ENCODE assay signal across 1 cellular context in the genomic region with DNA sequence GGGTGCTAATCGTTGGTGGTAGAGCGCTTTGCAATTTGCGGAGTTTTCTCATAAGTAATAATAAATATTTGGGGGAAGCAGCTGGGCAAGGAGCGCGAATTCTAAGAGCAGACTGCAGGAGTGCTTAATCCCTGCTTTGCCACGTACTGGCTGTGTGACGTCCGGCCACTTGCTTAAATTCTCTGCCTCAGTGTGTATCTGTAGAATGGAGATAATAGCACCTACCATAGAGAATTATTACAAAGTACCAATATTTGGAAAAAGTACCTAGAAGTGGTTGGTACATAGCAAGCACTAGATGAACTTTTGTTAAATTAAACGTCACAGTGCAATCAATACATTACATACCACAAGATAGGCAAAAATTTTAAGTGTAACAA.
TF ChIP-seq lines count a peak whose summit lies in the region.

No MANE protein-coding gene starts in this region.

TF ChIP-seq in HEK293, 187 proteins besides CTCF, POLR2A, EP300 and RAD21 (continued from another document):
- TF ChIP-seq, protein P1, sequence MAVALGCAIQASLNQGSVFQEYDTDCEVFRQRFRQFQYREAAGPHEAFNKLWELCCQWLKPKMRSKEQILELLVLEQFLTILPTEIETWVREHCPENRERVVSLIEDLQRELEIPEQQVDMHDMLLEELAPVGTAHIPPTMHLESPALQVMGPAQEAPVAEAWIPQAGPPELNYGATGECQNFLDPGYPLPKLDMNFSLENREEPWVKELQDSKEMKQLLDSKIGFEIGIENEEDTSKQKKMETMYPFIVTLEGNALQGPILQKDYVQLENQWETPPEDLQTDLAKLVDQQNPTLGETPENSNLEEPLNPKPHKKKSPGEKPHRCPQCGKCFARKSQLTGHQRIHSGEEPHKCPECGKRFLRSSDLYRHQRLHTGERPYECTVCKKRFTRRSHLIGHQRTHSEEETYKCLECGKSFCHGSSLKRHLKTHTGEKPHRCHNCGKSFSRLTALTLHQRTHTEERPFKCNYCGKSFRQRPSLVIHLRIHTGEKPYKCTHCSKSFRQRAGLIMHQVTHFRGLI (tag by site-specific recombination; IDR thresholded peaks at IDR 0.05), result no peak
- TF ChIP-seq, protein P2, sequence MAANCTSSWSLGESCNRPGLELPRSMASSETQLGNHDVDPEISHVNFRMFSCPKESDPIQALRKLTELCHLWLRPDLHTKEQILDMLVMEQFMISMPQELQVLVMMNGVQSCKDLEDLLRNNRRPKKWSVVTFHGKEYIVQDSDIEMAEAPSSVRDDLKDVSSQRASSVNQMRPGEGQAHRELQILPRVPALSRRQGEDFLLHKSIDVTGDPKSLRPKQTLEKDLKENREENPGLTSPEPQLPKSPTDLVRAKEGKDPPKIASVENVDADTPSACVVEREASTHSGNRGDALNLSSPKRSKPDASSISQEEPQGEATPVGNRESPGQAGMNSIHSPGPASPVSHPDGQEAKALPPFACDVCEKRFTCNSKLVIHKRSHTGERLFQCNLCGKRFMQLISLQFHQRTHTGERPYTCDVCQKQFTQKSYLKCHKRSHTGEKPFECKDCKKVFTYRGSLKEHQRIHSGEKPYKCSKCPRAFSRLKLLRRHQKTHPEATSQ (tag by site-specific recombination; IDR thresholded peaks at IDR 0.05), result no peak
- TF ChIP-seq ZNF596 (tag by site-specific recombination; IDR thresholded peaks at IDR 0.05) (no peak), ZNF24 (tag by site-specific recombination; IDR thresholded peaks at IDR 0.05) (no peak), ZNF391 (tag by site-specific recombination; IDR thresholded peaks at IDR 0.05; ENCODE audit: borderline replicate concordance, low read depth) (no peak), ZNF571 (tag by site-specific recombination; IDR thresholded peaks at IDR 0.05) (no peak), HOXA7 (CRISPR knock-in tag; IDR thresholded peaks at IDR 0.05; ENCODE audit: borderline replicate concordance) (no peak), GLIS1 (tag by site-specific recombination; IDR thresholded peaks at IDR 0.05) (no peak), ZNF768 (tag by site-specific recombination; IDR thresholded peaks at IDR 0.05) (peak; percentile 70), HOXC10 (CRISPR knock-in tag; IDR thresholded peaks at IDR 0.05) (no peak), ZNF701 (tag by site-specific recombination; IDR thresholded peaks at IDR 0.05) (no peak), ZNF114 (tag by site-specific recombination; IDR thresholded peaks at IDR 0.05) (no peak), ZBTB20 (tag by site-specific recombination; IDR thresholded peaks at IDR 0.05) (no peak), ZNF521 (tag by site-specific recombination; IDR thresholded peaks at IDR 0.05) (no peak), ZNF629 (tag by site-specific recombination; IDR thresholded peaks at IDR 0.05) (0 out of 2 replicates have a peak, but pooled peaks have one; percentile 8)
- TF ChIP-seq, protein P3, sequence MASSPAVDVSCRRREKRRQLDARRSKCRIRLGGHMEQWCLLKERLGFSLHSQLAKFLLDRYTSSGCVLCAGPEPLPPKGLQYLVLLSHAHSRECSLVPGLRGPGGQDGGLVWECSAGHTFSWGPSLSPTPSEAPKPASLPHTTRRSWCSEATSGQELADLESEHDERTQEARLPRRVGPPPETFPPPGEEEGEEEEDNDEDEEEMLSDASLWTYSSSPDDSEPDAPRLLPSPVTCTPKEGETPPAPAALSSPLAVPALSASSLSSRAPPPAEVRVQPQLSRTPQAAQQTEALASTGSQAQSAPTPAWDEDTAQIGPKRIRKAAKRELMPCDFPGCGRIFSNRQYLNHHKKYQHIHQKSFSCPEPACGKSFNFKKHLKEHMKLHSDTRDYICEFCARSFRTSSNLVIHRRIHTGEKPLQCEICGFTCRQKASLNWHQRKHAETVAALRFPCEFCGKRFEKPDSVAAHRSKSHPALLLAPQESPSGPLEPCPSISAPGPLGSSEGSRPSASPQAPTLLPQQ (tag by site-specific recombination; IDR thresholded peaks at IDR 0.05), result no peak
- TF ChIP-seq, protein P4, sequence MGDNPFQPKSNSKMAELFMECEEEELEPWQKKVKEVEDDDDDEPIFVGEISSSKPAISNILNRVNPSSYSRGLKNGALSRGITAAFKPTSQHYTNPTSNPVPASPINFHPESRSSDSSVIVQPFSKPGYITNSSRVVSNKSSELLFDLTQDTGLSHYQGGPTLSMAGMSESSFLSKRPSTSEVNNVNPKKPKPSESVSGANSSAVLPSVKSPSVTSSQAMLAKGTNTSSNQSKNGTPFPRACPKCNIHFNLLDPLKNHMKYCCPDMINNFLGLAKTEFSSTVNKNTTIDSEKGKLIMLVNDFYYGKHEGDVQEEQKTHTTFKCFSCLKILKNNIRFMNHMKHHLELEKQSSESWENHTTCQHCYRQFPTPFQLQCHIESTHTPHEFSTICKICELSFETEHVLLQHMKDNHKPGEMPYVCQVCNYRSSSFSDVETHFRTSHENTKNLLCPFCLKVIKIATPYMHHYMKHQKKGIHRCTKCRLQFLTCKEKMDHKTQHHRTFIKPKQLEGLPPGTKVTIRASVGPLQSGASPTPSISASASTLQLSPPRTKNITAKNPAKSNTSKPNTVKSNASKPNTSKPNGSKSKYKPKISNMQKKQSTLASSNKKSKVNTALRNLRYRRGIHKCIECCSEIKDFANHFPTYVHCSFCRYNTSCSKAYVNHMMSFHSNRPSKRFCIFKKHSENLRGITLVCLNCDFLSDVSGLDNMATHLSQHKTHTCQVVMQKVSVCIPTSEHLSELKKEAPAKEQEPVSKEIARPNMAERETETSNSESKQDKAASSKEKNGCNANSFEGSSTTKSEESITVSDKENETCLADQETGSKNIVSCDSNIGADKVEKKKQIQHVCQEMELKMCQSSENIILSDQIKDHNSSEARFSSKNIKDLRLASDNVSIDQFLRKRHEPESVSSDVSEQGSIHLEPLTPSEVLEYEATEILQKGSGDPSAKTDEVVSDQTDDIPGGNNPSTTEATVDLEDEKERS (tag by site-specific recombination; IDR thresholded peaks at IDR 0.05), result no peak
